Comparison of ENCODE assay signal across 30 cellular contexts in genomic region chr5:151595411-151595826, GRCh38. TPM values are rescaled to one million over a fixed set of nuclear protein-coding genes. Genes with fewer than 3 reads are reported as not detected.
DNase-seq lines count a peak whose midpoint lies in the region; TF ChIP-seq lines count a peak whose summit lies in the region.
"Had no signal": no experiment of that assay in that cellular context is flagged by ENCODE, and none has a peak within 500 bp of the region (broad histone marks: within the 10 kb centered on the region; RNA-seq: fewer than 3 reads in every experiment).

No MANE protein-coding gene starts in this region.

- CTCF ChIA-PET in Caco-2 (lab: Charles Lee): no interaction called here

- no peaks in the 10 kb centered on the region for H3K79me1 ChIP-seq in mesendoderm (ENCODE audit: low read length)

- DNase-seq in Caco-2 (no peak), MG63 (peak; percentile 72), glomerular visceral epithelial cell (ENCODE audit: extremely low spot score) (peak; percentile 28), mesendoderm (no peak), COLO668 (lab: John Stamatoyannopoulos, UW; ENCODE audit: unreplicated experiment) (no peak), NCI-H2107 treated with DMSO at 0.1 percent for 48 hours (lab: John Stamatoyannopoulos, UW; ENCODE audit: unreplicated experiment) (no peak), NCI-H1694 treated with DMSO at 0.1 percent for 48 hours (lab: John Stamatoyannopoulos, UW) (no peak)
- DNase-seq in effector CD4-positive, alpha-beta T cell: no peak
- DNase-seq: activated CD8-positive, alpha-beta memory T cell treated with anti-CD3 and anti-CD28 coated beads, Interleukin-2, amount 50 U/mL, for 4 hours; activated naive CD8-positive, alpha-beta T cell treated with anti-CD3 and anti-CD28 coated beads, Interleukin-2, amount 10 ng/mL, durations not matched to agents 7 days and 5 days; effector memory CD4-positive, alpha-beta T cell; erythroblast; foreskin keratinocyte; islet precursor cell; naive thymus-derived CD4-positive, alpha-beta T cell; NCI-H1417; NCI-H2081 treated with DMSO at 0.1 percent for 48 hours; NCI-H510A; occipital lobe; PC-3; SHP77 treated with DMSO at 0.1 percent for 48 hours; spleen; stimulated activated CD4-positive, alpha-beta T cell treated with anti-CD3 and anti-CD28 coated beads, Interleukin-2, amount 100 ng/mL, for 48 hours; SW 1271 had no signal

- TF ChIP-seq CTCF in Caco-2 (IDR thresholded peaks at IDR 0.05; ENCODE audit: insufficient read depth in 1 of 2, low read depth in 1 of 2, low read length in 1 of 2, severe bottlenecking in 1 of 2, unreplicated experiment in 1 of 2): no peak

- no peak overlapping the region for H4K8ac ChIP-seq in mesendoderm (ENCODE audit: low read depth, low read length)

- no peak overlapping the region for H2BK15ac ChIP-seq in mesendoderm (replicated peaks; ENCODE audit: low read depth)

- H3K27me3 Mint-ChIP-seq in Caco-2 (ENCODE audit: insufficient read depth, unreplicated experiment): no peaks in the 10 kb centered on the region
- H3K27me3 Mint-ChIP-seq: activated T-helper 17 cell treated with anti-CD3 and anti-CD28 coated beads, Interleukin-2, amount 50 U/mL, for 72 hours; IgD-negative memory B cell had no signal

- H3K56ac ChIP-seq in mesendoderm (ENCODE audit: low read length): no peak overlapping the region

- H3K18ac ChIP-seq in mesendoderm (ENCODE audit: low read length): no peak overlapping the region

- H3K4me3 Mint-ChIP-seq in Caco-2 (ENCODE audit: unreplicated experiment): no peak overlapping the region
- H3K4me3 Mint-ChIP-seq: activated naive CD8-positive, alpha-beta T cell treated with anti-CD3 and anti-CD28 coated beads, Interleukin-2, amount 10 ng/mL, durations not matched to agents 7 days and 5 days; activated T-helper 17 cell treated with anti-CD3 and anti-CD28 coated beads, Interleukin-2, amount 50 U/mL, for 72 hours; naive thymus-derived CD4-positive, alpha-beta T cell; stimulated activated effector memory CD8-positive, alpha-beta T cell treated with anti-CD3 and anti-CD28 coated beads, Interleukin-12 subunit alpha, Interleukin-12 subunit beta, amount 100 ng/mL, for 72 hours; WTC11 had no signal

- WGBS in mesendoderm (ENCODE audit: extremely low coverage, insufficient coverage, low lambda C conversion rate): no CpG with 5 or more reads among the region's 11 CpGs

- no peak overlapping the region for H3K4me2 ChIP-seq in mesendoderm (ENCODE audit: low read length)
- H3K4me2 ChIP-seq: BLaER1 had no signal

- no peak overlapping the region for H3K9ac ChIP-seq in mesendoderm (ENCODE audit: low read length)
- H3K9ac ChIP-seq: BLaER1 had no signal

- intact Hi-C loops in Caco-2 (cut with micrococcal nuclease; ENCODE audit: unreplicated experiment): no loop called here

- H3K79me2 ChIP-seq in mesendoderm (ENCODE audit: control insufficient read depth, insufficient read depth, low read length): no peaks in the 10 kb centered on the region

- H3K36me3 ChIP-seq in Caco-2 (ENCODE audit: control insufficient read depth, insufficient read depth, low read length): no peaks in the 10 kb centered on the region
- H3K36me3 ChIP-seq in MG63: no peaks in the 10 kb centered on the region
- no peaks in the 10 kb centered on the region for H3K36me3 ChIP-seq in mesendoderm (ENCODE audit: control insufficient read depth, insufficient read depth, low read length)
- H3K36me3 ChIP-seq: BLaER1, HAP-1, spleen had no signal

- H3K23ac ChIP-seq in mesendoderm (ENCODE audit: low read length): peak overlapping the region; percentile 6

- no TSS peak for BruUV-seq in Caco-2 (replicated peaks; lab: Mats Ljungman, UMichigan)

- H3K4ac ChIP-seq in mesendoderm (ENCODE audit: low read depth, low read length): no peak overlapping the region

- peaks cover 38% of the 10 kb centered on the region for H3K4me1 Mint-ChIP-seq in Caco-2 (ENCODE audit: low read depth, unreplicated experiment)
- H3K4me1 Mint-ChIP-seq: activated naive CD8-positive, alpha-beta T cell treated with anti-CD3 and anti-CD28 coated beads, Interleukin-2, amount 10 ng/mL, durations not matched to agents 7 days and 5 days; activated T-helper 17 cell treated with anti-CD3 and anti-CD28 coated beads, Interleukin-2, amount 50 U/mL, for 72 hours; stimulated activated effector memory CD8-positive, alpha-beta T cell treated with anti-CD3 and anti-CD28 coated beads, Interleukin-12 subunit alpha, Interleukin-12 subunit beta, amount 100 ng/mL, for 72 hours had no signal

- no peaks in the 10 kb centered on the region for H3K27me3 ChIP-seq in Caco-2 (replicated peaks; ENCODE audit: control insufficient read depth, insufficient read depth, low read length)
- no peaks in the 10 kb centered on the region for H3K27me3 ChIP-seq in MG63
- H3K27me3 ChIP-seq in mesendoderm (ENCODE audit: insufficient read depth, low read length, poor library complexity): no peaks in the 10 kb centered on the region
- H3K27me3 ChIP-seq: BLaER1, foreskin keratinocyte had no signal

- POLR2A ChIA-PET in Caco-2 (lab: Charles Lee): no interaction called here

- no peak overlapping the region for H4K5ac ChIP-seq in mesendoderm (ENCODE audit: low read length)

- H3K27ac ChIP-seq in mesendoderm (ENCODE audit: low read depth, low read length): no peak overlapping the region
- H3K27ac ChIP-seq: BLaER1, foreskin keratinocyte, spleen had no signal

- H2BK5ac ChIP-seq in mesendoderm (ENCODE audit: low read length): no peak overlapping the region

- no peak overlapping the region for H2BK120ac ChIP-seq in mesendoderm (ENCODE audit: low read depth, low read length)

- peaks cover 8% of the 10 kb centered on the region for H3K9me3 Mint-ChIP-seq in Caco-2 (ENCODE audit: unreplicated experiment)
- H3K9me3 Mint-ChIP-seq: activated naive CD8-positive, alpha-beta T cell treated with anti-CD3 and anti-CD28 coated beads, Interleukin-2, amount 10 ng/mL, durations not matched to agents 7 days and 5 days; activated T-helper 17 cell treated with anti-CD3 and anti-CD28 coated beads, Interleukin-2, amount 50 U/mL, for 72 hours; IgD-negative memory B cell; stimulated activated effector memory CD8-positive, alpha-beta T cell treated with anti-CD3 and anti-CD28 coated beads, Interleukin-12 subunit alpha, Interleukin-12 subunit beta, amount 100 ng/mL, for 72 hours; WTC11 had no signal

- no peak overlapping the region for H3K4me3 ChIP-seq in Caco-2 (ENCODE audit: low read depth, low read length)
- no peak overlapping the region for H3K4me3 ChIP-seq in MG63
- no peak overlapping the region for H3K4me3 ChIP-seq in mesendoderm (ENCODE audit: low read length)
- H3K4me3 ChIP-seq: BLaER1, HAP-1, spleen had no signal

- H2AK5ac ChIP-seq in mesendoderm (ENCODE audit: low read length): no peak overlapping the region

- H3K9me3 ChIP-seq in Caco-2 (no peaks in the 10 kb centered on the region), MG63 (no peaks in the 10 kb centered on the region)
- H3K9me3 ChIP-seq: BLaER1, HAP-1, spleen had no signal

- no peaks in the 10 kb centered on the region for H3K36me3 Mint-ChIP-seq in Caco-2 (ENCODE audit: insufficient read depth, unreplicated experiment)
- H3K36me3 Mint-ChIP-seq: activated naive CD8-positive, alpha-beta T cell treated with anti-CD3 and anti-CD28 coated beads, Interleukin-2, amount 10 ng/mL, durations not matched to agents 7 days and 5 days; naive thymus-derived CD4-positive, alpha-beta T cell; stimulated activated effector memory CD8-positive, alpha-beta T cell treated with anti-CD3 and anti-CD28 coated beads, Interleukin-12 subunit alpha, Interleukin-12 subunit beta, amount 100 ng/mL, for 72 hours; WTC11 had no signal

- peak overlapping the region; percentile 40 for H3K27ac Mint-ChIP-seq in Caco-2 (ENCODE audit: unreplicated experiment)
- H3K27ac Mint-ChIP-seq: activated naive CD8-positive, alpha-beta T cell treated with anti-CD3 and anti-CD28 coated beads, Interleukin-2, amount 10 ng/mL, durations not matched to agents 7 days and 5 days; activated T-helper 17 cell treated with anti-CD3 and anti-CD28 coated beads, Interleukin-2, amount 50 U/mL, for 72 hours; IgD-negative memory B cell; naive thymus-derived CD4-positive, alpha-beta T cell; stimulated activated effector memory CD8-positive, alpha-beta T cell treated with anti-CD3 and anti-CD28 coated beads, Interleukin-12 subunit alpha, Interleukin-12 subunit beta, amount 100 ng/mL, for 72 hours; WTC11 had no signal

- H3K4me1 ChIP-seq in Caco-2 (peaks cover 37% of the 10 kb centered on the region), mesendoderm (ENCODE audit: control insufficient read depth, low read depth, low read length) (peaks cover 10% of the 10 kb centered on the region)
- H3K4me1 ChIP-seq: HAP-1, spleen had no signal

RNA-seq across cellular contexts. Expression of gene FAT2, which starts 4.3 kb away (rescaled TPM):
- 0.21 and 0.32 TPM in 2 replicates for total RNA-seq in Caco-2 (2022)
- not detected in 2 replicates for total RNA-seq in MG63 (2014; rRNA removed; shearing (Covaris generic); ENCODE audit: low replicate concordance)
- polyA plus RNA-seq in mesendoderm (2013, experiment 1 of 2): 0.03 TPM
- 0.03 TPM for polyA plus RNA-seq in mesendoderm (2013, experiment 2 of 2)
- total RNA-seq: activated naive CD8-positive, alpha-beta T cell treated with anti-CD3 and anti-CD28 coated beads, Interleukin-2, amount 10 ng/mL, durations not matched to agents 7 days and 5 days; activated T-helper 17 cell treated with anti-CD3 and anti-CD28 coated beads, Interleukin-2, amount 50 U/mL, for 72 hours; naive thymus-derived CD4-positive, alpha-beta T cell; PC-3 had no signal
- polyA plus RNA-seq: IgD-negative memory B cell; naive thymus-derived CD4-positive, alpha-beta T cell had no signal

Comparison
In these comparisons a context has a peak if more than half of its experiments do, and no peak if none do; other contexts are left out.
1. DNase-seq: peak in MG63 (single experiment) and glomerular visceral epithelial cell (single experiment); none in Caco-2 (0 of 2), mesendoderm (single experiment), COLO668 (single experiment), NCI-H2107 treated with DMSO at 0.1 percent for 48 hours (single experiment), effector CD4-positive, alpha-beta T cell (single experiment) and NCI-H1694 treated with DMSO at 0.1 percent for 48 hours (single experiment).